In the genomic region with DNA sequence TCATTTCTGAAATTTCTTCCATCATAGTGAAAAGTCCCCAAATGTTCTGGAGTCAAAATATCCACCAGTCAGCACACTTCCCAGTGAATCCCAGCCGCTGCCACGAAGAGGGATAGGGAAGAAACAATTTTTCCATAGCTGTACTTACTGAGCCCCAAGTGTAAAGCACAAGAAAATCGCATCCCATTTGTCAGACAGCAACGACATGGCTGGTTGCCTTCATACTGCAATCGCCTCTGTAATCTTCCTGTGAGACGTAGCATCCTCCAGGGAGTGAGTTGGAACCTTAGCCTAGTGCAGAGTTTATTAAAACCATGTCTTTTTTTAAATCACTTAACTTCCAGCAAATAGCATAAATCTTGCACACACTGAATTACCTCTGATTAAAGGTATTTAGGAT, we compare ENCODE assay signal across 25 cellular contexts. TPM values are rescaled to one million over a fixed set of nuclear protein-coding genes. Genes with fewer than 3 reads are reported as not detected.
DNase-seq lines count a peak whose midpoint lies in the region; ATAC-seq and TF ChIP-seq lines count a peak whose summit lies in the region.
"Had no signal": no experiment of that assay in that cellular context is flagged by ENCODE, and none has a peak within 500 bp of the region (broad histone marks: within the 10 kb centered on the region; RNA-seq: fewer than 3 reads in every experiment).

No MANE protein-coding gene starts in this region.

- peaks cover 10% of the 10 kb centered on the region in 2 experiments for H3K4me1 ChIP-seq in neutrophil (ENCODE audit: control insufficient read depth in 1 of 2, insufficient read depth in 1 of 2, low read depth in 1 of 2, low read length in 1 of 2)
- H3K4me1 ChIP-seq: ascending aorta, Peyer's patch, SJCRH30 had no signal

- POLR2A ChIA-PET in activated CD4-positive, alpha-beta memory T cell treated with anti-CD3 and anti-CD28 coated beads, Interleukin-2, amount 10 ng/mL, durations not matched to agents 7 days and 5 days (lab: Charles Lee), result no interaction called here

- TF ChIP-seq CTCF in neutrophil (IDR thresholded peaks at IDR 0.05) (no peak), GM13977 (IDR thresholded peaks at IDR 0.05; ENCODE audit: extremely low read depth, insufficient read depth, missing control alignments) (no peak)

- no peak overlapping the region for H3K27ac Mint-ChIP-seq in activated CD4-positive, alpha-beta memory T cell treated with anti-CD3 and anti-CD28 coated beads, Interleukin-2, amount 10 ng/mL, durations not matched to agents 7 days and 5 days
- H3K27ac Mint-ChIP-seq: activated naive CD4-positive, alpha-beta T cell treated with anti-CD3 and anti-CD28 coated beads, Interleukin-2, amount 10 ng/mL, durations not matched to agents 7 days and 5 days had no signal

- in situ Hi-C loops in GM13977 (cut with MboI; ENCODE audit: low pct_unique_long_range_greater_than_20kb, low sequenced_read_pairs, unreplicated experiment), result no loop called here

- no peak overlapping the region for H3K4me3 Mint-ChIP-seq in activated CD4-positive, alpha-beta memory T cell treated with anti-CD3 and anti-CD28 coated beads, Interleukin-2, amount 10 ng/mL, durations not matched to agents 7 days and 5 days
- H3K4me3 Mint-ChIP-seq: activated naive CD4-positive, alpha-beta T cell treated with anti-CD3 and anti-CD28 coated beads, Interleukin-2, amount 10 ng/mL, durations not matched to agents 7 days and 5 days; activated T-cell treated with anti-CD3 and anti-CD28 coated beads, Interleukin-2, amount 50 U/mL, for 4 hours had no signal

- H3K9me3 ChIP-seq in neutrophil, result no peaks in the 10 kb centered on the region
- H3K9me3 ChIP-seq: ascending aorta, Peyer's patch, SJCRH30 had no signal

- H3K9me3 Mint-ChIP-seq in activated CD4-positive, alpha-beta memory T cell treated with anti-CD3 and anti-CD28 coated beads, Interleukin-2, amount 10 ng/mL, durations not matched to agents 7 days and 5 days, result no peaks in the 10 kb centered on the region
- H3K9me3 Mint-ChIP-seq: activated naive CD4-positive, alpha-beta T cell treated with anti-CD3 and anti-CD28 coated beads, Interleukin-2, amount 10 ng/mL, durations not matched to agents 7 days and 5 days; activated T-cell treated with anti-CD3 and anti-CD28 coated beads, Interleukin-2, amount 50 U/mL, for 4 hours; T-cell had no signal

- no peaks in the 10 kb centered on the region for H3K27me3 ChIP-seq in neutrophil
- H3K27me3 ChIP-seq: ascending aorta, Peyer's patch, SJCRH30 had no signal

- intact Hi-C loops in Right ventricle myocardium superior (cut with DNase I), result no loop called here
- intact Hi-C loops in cardiac septum (cut with DNase I), result no loop called here

- peak overlapping the region; percentile 6 for H3K27ac ChIP-seq in neutrophil
- H3K27ac ChIP-seq: ascending aorta, SJCRH30, skin epidermis had no signal

- peaks cover 22% of the 10 kb centered on the region for H3K4me1 Mint-ChIP-seq in activated CD4-positive, alpha-beta memory T cell treated with anti-CD3 and anti-CD28 coated beads, Interleukin-2, amount 10 ng/mL, durations not matched to agents 7 days and 5 days

- no peaks in the 10 kb centered on the region for H3K27me3 Mint-ChIP-seq in activated CD4-positive, alpha-beta memory T cell treated with anti-CD3 and anti-CD28 coated beads, Interleukin-2, amount 10 ng/mL, durations not matched to agents 7 days and 5 days
- H3K27me3 Mint-ChIP-seq: activated naive CD4-positive, alpha-beta T cell treated with anti-CD3 and anti-CD28 coated beads, Interleukin-2, amount 10 ng/mL, durations not matched to agents 7 days and 5 days; T-cell had no signal

- H3K36me3 Mint-ChIP-seq in activated CD4-positive, alpha-beta memory T cell treated with anti-CD3 and anti-CD28 coated beads, Interleukin-2, amount 10 ng/mL, durations not matched to agents 7 days and 5 days (ENCODE audit: low read depth), result peaks cover 75% of the 10 kb centered on the region

- ATAC-seq in Right ventricle myocardium superior (ENCODE audit: poor library complexity), result peak; percentile 88
- ATAC-seq: activated T-cell treated with anti-CD3 and anti-CD28 coated beads, Interleukin-2, amount 50 U/mL, for 4 hours; left lobe of liver; T-cell had no signal

- no peak overlapping the region for H3K4me3 ChIP-seq in neutrophil (ENCODE audit: low read depth in 1 of 2, low read length in 1 of 2)
- H3K4me3 ChIP-seq: ascending aorta, Peyer's patch, SJCRH30, skin epidermis had no signal

- peaks cover 20% of the 10 kb centered on the region for H3K36me3 ChIP-seq in neutrophil
- H3K36me3 ChIP-seq: ascending aorta, Peyer's patch, SJCRH30 had no signal

- CTCF ChIA-PET in activated CD4-positive, alpha-beta memory T cell treated with anti-CD3 and anti-CD28 coated beads, Interleukin-2, amount 10 ng/mL, durations not matched to agents 7 days and 5 days (lab: Charles Lee), result no interaction called here

- DNase-seq in Right ventricle myocardium superior, result no peak
- no peak for DNase-seq in cardiac septum (ENCODE audit: low spot score)
- peak; percentile 6 for DNase-seq in fibroblast of the conjunctiva (ENCODE audit: low read depth)
- DNase-seq in NOMO-1 treated with dmso at 0.1 percent for 144 hours (lab: John Stamatoyannopoulos, UW; ENCODE audit: unreplicated experiment), result no peak
- no peak for DNase-seq in GM13977 (ENCODE audit: low spot score)
- DNase-seq in NCI-H1930 (lab: John Stamatoyannopoulos, UW), result no peak
- no peak for DNase-seq in activated CD4-positive, alpha-beta memory T cell treated with anti-CD3 and anti-CD28 coated beads, Interleukin-2, amount 10 ng/mL, durations not matched to agents 7 days and 5 days
- DNase-seq: activated CD4-positive, CD25-positive, alpha-beta regulatory T cell treated with anti-CD3 and anti-CD28 coated beads, Interleukin-2, amount 50 U/mL, for 72 hours; activated naive CD4-positive, alpha-beta T cell treated with anti-CD3 and anti-CD28 coated beads, Interleukin-2, amount 10 ng/mL, durations not matched to agents 7 days and 5 days; activated T-cell treated with anti-CD3 and anti-CD28 coated beads, Interleukin-2, amount 50 U/mL, for 4 hours; C1 segment of cervical spinal cord; central memory CD4-positive, alpha-beta T cell; dermis blood vessel endothelial cell; EL; KG1; midbrain; NCI-H146; NCI-H510A; Peyer's patch; SJCRH30; T-cell had no signal

RNA-seq across cellular contexts. Expression of gene GNG2, which starts 56.8 kb away (rescaled TPM):
- total RNA-seq in Right ventricle myocardium superior (10.3 TPM), cardiac septum (7.0 TPM)
- 100 to 1,000 TPM; 296 to 304 TPM for total RNA-seq in activated CD4-positive, alpha-beta memory T cell treated with anti-CD3 and anti-CD28 coated beads, Interleukin-2, amount 10 ng/mL, durations not matched to agents 7 days and 5 days

Comparison
In these comparisons a context has a peak if more than half of its experiments do, and no peak if none do; other contexts are left out.
1. RNA of gene GNG2, which starts 56.8 kb away (total RNA-seq): 296 to 304 TPM in activated CD4-positive, alpha-beta memory T cell treated with anti-CD3 and anti-CD28 coated beads, Interleukin-2, amount 10 ng/mL, durations not matched to agents 7 days and 5 days; 10.3 TPM in Right ventricle myocardium superior (single experiment) and 7.0 TPM in cardiac septum (single experiment); every median in the first group is over 10 times any median in the second.